In genomic region chr9:107606149-107606790, GRCh38 we compare ENCODE assay signal across 26 cellular contexts.
"Had no signal": no experiment of that assay in that cellular context is flagged by ENCODE, and none has a peak within 500 bp of the region (broad histone marks: within the 10 kb centered on the region; RNA-seq: fewer than 3 reads in every experiment).

No MANE protein-coding gene starts in this region.

- ATAC-seq: left cardiac atrium; left lung; lower lobe of right lung; naive thymus-derived CD4-positive, alpha-beta T cell; natural killer cell treated with Interleukin-12 subunit alpha and Interleukin-12 subunit beta and Interleukin-15 and Interleukin-18, amount 100 ng/mL, for 72 hours; sciatic nerve; stimulated activated effector memory CD8-positive, alpha-beta T cell treated with anti-CD3 and anti-CD28 coated beads, Interleukin-12 subunit alpha, Interleukin-12 subunit beta, amount 100 ng/mL, for 72 hours had no signal

- H3K4me3 Mint-ChIP-seq: naive thymus-derived CD4-positive, alpha-beta T cell; natural killer cell treated with Interleukin-12 subunit alpha and Interleukin-12 subunit beta and Interleukin-15 and Interleukin-18, amount 100 ng/mL, for 72 hours; stimulated activated effector memory CD8-positive, alpha-beta T cell treated with anti-CD3 and anti-CD28 coated beads, Interleukin-12 subunit alpha, Interleukin-12 subunit beta, amount 100 ng/mL, for 72 hours; stimulated activated naive CD8-positive, alpha-beta T cell treated with anti-CD3 and anti-CD28 coated beads, Interleukin-15, Interleukin-2, amounts not matched to agents 100 ng/mL and 50 ng/mL, for 24 hours; type B pancreatic cell had no signal

- H3K9me3 ChIP-seq: left lung, lower lobe of right lung, ovary, prostate gland, spleen, suprapubic skin, thoracic aorta, tibial artery, vagina had no signal

- H3K4me3 ChIP-seq: hepatocyte, left lung, lower lobe of right lung, ovary, prostate gland, skin epidermis, spleen, suprapubic skin, thoracic aorta, tibial artery, vagina had no signal

- DNase-seq: kidney glomerular epithelial cell; left cardiac atrium; left lung; lower lobe of right lung; mammary epithelial cell; mesenchymal stem cell; naive thymus-derived CD4-positive, alpha-beta T cell; ovary; retina; right cardiac atrium; spleen; stimulated activated CD4-positive, alpha-beta T cell treated with anti-CD3 and anti-CD28 coated beads, Interleukin-4, amount 100 ng/mL, for 24 hours; stimulated activated naive CD4-positive, alpha-beta T cell; tibial artery had no signal

- H3K27me3 ChIP-seq: hepatocyte, left lung, ovary, spleen, suprapubic skin, tibial artery, vagina had no signal

- H3K36me3 ChIP-seq: left lung, lower lobe of right lung, ovary, prostate gland, spleen, suprapubic skin, thoracic aorta, tibial artery, vagina had no signal

- H2AFZ ChIP-seq: hepatocyte had no signal

- H3K27ac ChIP-seq: hepatocyte, left lung, lower lobe of right lung, ovary, prostate gland, skin epidermis, spleen, suprapubic skin, thoracic aorta, tibial artery, vagina had no signal

- H3K9me3 Mint-ChIP-seq: natural killer cell treated with Interleukin-12 subunit alpha and Interleukin-12 subunit beta and Interleukin-15 and Interleukin-18, amount 100 ng/mL, for 72 hours; stimulated activated naive CD8-positive, alpha-beta T cell treated with anti-CD3 and anti-CD28 coated beads, Interleukin-15, Interleukin-2, amounts not matched to agents 100 ng/mL and 50 ng/mL, for 24 hours; type B pancreatic cell had no signal

- H3K27ac Mint-ChIP-seq: naive thymus-derived CD4-positive, alpha-beta T cell; natural killer cell treated with Interleukin-12 subunit alpha and Interleukin-12 subunit beta and Interleukin-15 and Interleukin-18, amount 100 ng/mL, for 72 hours; stimulated activated effector memory CD8-positive, alpha-beta T cell treated with anti-CD3 and anti-CD28 coated beads, Interleukin-12 subunit alpha, Interleukin-12 subunit beta, amount 100 ng/mL, for 72 hours; stimulated activated naive CD8-positive, alpha-beta T cell treated with anti-CD3 and anti-CD28 coated beads, Interleukin-15, Interleukin-2, amounts not matched to agents 100 ng/mL and 50 ng/mL, for 24 hours; type B pancreatic cell had no signal

- H3K4me1 Mint-ChIP-seq: stimulated activated effector memory CD8-positive, alpha-beta T cell treated with anti-CD3 and anti-CD28 coated beads, Interleukin-12 subunit alpha, Interleukin-12 subunit beta, amount 100 ng/mL, for 72 hours had no signal

- FAIRE-seq: keratinocyte had no signal

- H3K4me1 ChIP-seq: left lung, lower lobe of right lung, prostate gland, spleen, suprapubic skin, tibial artery, vagina had no signal

- H3K79me2 ChIP-seq: hepatocyte had no signal

- H3K4me2 ChIP-seq: hepatocyte had no signal

- H3K36me3 Mint-ChIP-seq: naive thymus-derived CD4-positive, alpha-beta T cell; natural killer cell treated with Interleukin-12 subunit alpha and Interleukin-12 subunit beta and Interleukin-15 and Interleukin-18, amount 100 ng/mL, for 72 hours; stimulated activated effector memory CD8-positive, alpha-beta T cell treated with anti-CD3 and anti-CD28 coated beads, Interleukin-12 subunit alpha, Interleukin-12 subunit beta, amount 100 ng/mL, for 72 hours; type B pancreatic cell had no signal
